Comparison of ENCODE assay signal across 24 cellular contexts in genomic region chr13:80778302-80778701, GRCh38.
"Had no signal": no experiment of that assay in that cellular context is flagged by ENCODE, and none has a peak within 500 bp of the region (broad histone marks: within the 10 kb centered on the region; RNA-seq: fewer than 3 reads in every experiment).

No MANE protein-coding gene starts in this region.

- H3K27me3 ChIP-seq: neutrophil, ovary, right atrium auricular region, spleen, upper lobe of left lung had no signal

- H3K4me1 ChIP-seq: prostate gland, right atrium auricular region, spleen, upper lobe of left lung had no signal

- DNase-seq: activated CD4-positive, alpha-beta memory T cell treated with anti-CD3 and anti-CD28 coated beads, Interleukin-2, amount 10 ng/mL, durations not matched to agents 7 days and 5 days; activated CD4-positive, alpha-beta T cell treated with anti-CD3 and anti-CD28 coated beads, Interleukin-2, amount 10 ng/mL, durations not matched to agents 24 days and 14 days; activated effector memory CD4-positive, alpha-beta T cell treated with Interleukin-2 at 50 U/mL for 16 hours; activated naive CD4-positive, alpha-beta T cell treated with anti-CD3 and anti-CD28 coated beads for 36 hours; activated naive CD8-positive, alpha-beta T cell treated with anti-CD3 and anti-CD28 coated beads, Interleukin-2, amount 10 ng/mL, durations not matched to agents 7 days and 5 days; activated T-cell treated with anti-CD3 and anti-CD28 coated beads, Interleukin-2, amount 50 U/mL, for 72 hours; amniotic stem cell; cerebellar nuclear complex; endodermal cell; foreskin fibroblast; immature natural killer cell; left ventricle myocardium superior; midbrain; ovary; spleen; stimulated activated CD4-positive, alpha-beta T cell treated with anti-CD3 and anti-CD28 coated beads, Interleukin-4, amount 100 ng/mL, for 24 hours; stimulated activated naive CD4-positive, alpha-beta T cell treated with Interleukin-2 at 50 U/mL for 16 hours; T-helper 17 cell; upper lobe of left lung had no signal

- H3K9me3 ChIP-seq: neutrophil, ovary, prostate gland, right atrium auricular region, spleen, upper lobe of left lung had no signal

- H3K27ac ChIP-seq: coronary artery, neutrophil, ovary, prostate gland, right atrium auricular region, spleen, upper lobe of left lung had no signal

- H3K36me3 ChIP-seq: neutrophil, ovary, prostate gland, right atrium auricular region, spleen, upper lobe of left lung had no signal

- H3K4me3 ChIP-seq: coronary artery, ovary, prostate gland, right atrium auricular region, spleen, upper lobe of left lung had no signal

- ATAC-seq: activated T-cell treated with anti-CD3 and anti-CD28 coated beads, Interleukin-2, amount 50 U/mL, for 72 hours; left ventricle myocardium superior; natural killer cell treated with Interleukin-12 subunit alpha and Interleukin-12 subunit beta and Interleukin-15 and Interleukin-18, amount 100 ng/mL, for 72 hours; T-helper 17 cell had no signal
